14 cellular contexts compared by ENCODE assay signal in the genomic region with DNA sequence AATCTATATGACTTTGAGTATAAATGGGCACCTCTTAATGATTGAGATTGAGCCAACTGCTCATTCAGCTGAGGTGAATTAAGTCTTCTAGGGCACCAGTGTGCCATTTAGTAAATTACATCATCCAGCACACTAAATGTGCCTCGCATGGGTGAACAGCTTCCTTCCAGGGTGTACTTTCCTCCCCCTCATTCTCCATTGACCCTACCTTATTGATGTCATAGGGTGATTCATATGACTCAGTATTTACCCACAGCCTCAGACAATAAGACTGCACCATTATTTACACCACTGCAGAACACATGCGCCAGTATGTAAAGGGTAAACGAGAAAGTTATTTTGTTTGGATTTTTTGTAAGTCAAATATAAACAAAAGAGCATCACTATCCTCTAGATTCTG.
DNase-seq lines count a peak whose midpoint lies in the region; ATAC-seq and TF ChIP-seq lines count a peak whose summit lies in the region.
"Had no signal": no experiment of that assay in that cellular context is flagged by ENCODE, and none has a peak within 500 bp of the region (broad histone marks: within the 10 kb centered on the region; RNA-seq: fewer than 3 reads in every experiment).

No MANE protein-coding gene starts in this region.

- peak; percentile 34 for ATAC-seq in stimulated activated effector memory CD8-positive, alpha-beta T cell treated with anti-CD3 and anti-CD28 coated beads, Interleukin-12 subunit alpha, Interleukin-12 subunit beta, amount 100 ng/mL, for 72 hours
- no peak for ATAC-seq in GM19324 (IDR thresholded peaks at IDR 0.05; ENCODE audit: low FRiP score, unreplicated experiment)
- ATAC-seq: upper lobe of right lung had no signal

- no peak for TF ChIP-seq CTCF in Caco-2 (IDR thresholded peaks at IDR 0.05; ENCODE audit: insufficient read depth in 1 of 2, low read depth in 1 of 2, low read length in 1 of 2, severe bottlenecking in 1 of 2, unreplicated experiment in 1 of 2)

- DNase-seq in NCI-H2107 treated with DMSO at 0.1 percent for 48 hours (lab: John Stamatoyannopoulos, UW; ENCODE audit: unreplicated experiment) = peak; percentile 82
- DNase-seq in NCI-H2107 (lab: John Stamatoyannopoulos, UW) = no peak
- DNase-seq in NCI-H2227 (lab: John Stamatoyannopoulos, UW; ENCODE audit: unreplicated experiment) = peak; percentile 42
- DNase-seq in astrocyte of the hippocampus (ENCODE audit: low read depth, low spot score) = peak; percentile 30
- no peak for DNase-seq in stimulated activated effector memory CD8-positive, alpha-beta T cell treated with anti-CD3 and anti-CD28 coated beads, Interleukin-12 subunit alpha, Interleukin-12 subunit beta, amount 100 ng/mL, for 72 hours (ENCODE audit: low spot score in 2 of 2)
- DNase-seq in Caco-2 = no peak
- DNase-seq in NK-92 treated with Interleukin-12 subunit alpha and Interleukin-12 subunit beta, amount 100 ng/mL, for 24 hours (lab: John Stamatoyannopoulos, UW) = no peak
- DNase-seq: activated naive CD4-positive, alpha-beta T cell treated with anti-CD3 and anti-CD28 coated beads for 36 hours; HCEC 1CT; NCI-H1694 treated with DMSO at 0.1 percent for 48 hours; pancreas; stimulated activated CD8-positive, alpha-beta memory T cell treated with anti-CD3 and anti-CD28 coated beads, Interleukin-4, amount 100 ng/mL, for 48 hours; upper lobe of right lung had no signal

- no peak overlapping the region for H3K4me3 Mint-ChIP-seq in stimulated activated effector memory CD8-positive, alpha-beta T cell treated with anti-CD3 and anti-CD28 coated beads, Interleukin-12 subunit alpha, Interleukin-12 subunit beta, amount 100 ng/mL, for 72 hours
- H3K4me3 Mint-ChIP-seq in Caco-2 (ENCODE audit: unreplicated experiment) = no peak overlapping the region
- H3K4me3 Mint-ChIP-seq: activated naive CD4-positive, alpha-beta T cell treated with anti-CD3 and anti-CD28 coated beads for 36 hours had no signal

- POLR2A ChIA-PET in Caco-2 (lab: Charles Lee) = no interaction called here

- CTCF ChIA-PET in Caco-2 (lab: Charles Lee) = no interaction called here

- H3K9me3 Mint-ChIP-seq in stimulated activated effector memory CD8-positive, alpha-beta T cell treated with anti-CD3 and anti-CD28 coated beads, Interleukin-12 subunit alpha, Interleukin-12 subunit beta, amount 100 ng/mL, for 72 hours = no peaks in the 10 kb centered on the region
- no peaks in the 10 kb centered on the region for H3K9me3 Mint-ChIP-seq in Caco-2 (ENCODE audit: unreplicated experiment)
- H3K9me3 Mint-ChIP-seq: activated naive CD4-positive, alpha-beta T cell treated with anti-CD3 and anti-CD28 coated beads for 36 hours had no signal

- H3K9me3 ChIP-seq in Caco-2 = no peaks in the 10 kb centered on the region
- H3K9me3 ChIP-seq: pancreas, upper lobe of right lung had no signal

- H3K27ac Mint-ChIP-seq in stimulated activated effector memory CD8-positive, alpha-beta T cell treated with anti-CD3 and anti-CD28 coated beads, Interleukin-12 subunit alpha, Interleukin-12 subunit beta, amount 100 ng/mL, for 72 hours = no peak overlapping the region
- H3K27ac Mint-ChIP-seq in Caco-2 (ENCODE audit: unreplicated experiment) = no peak overlapping the region
- H3K27ac Mint-ChIP-seq: activated naive CD4-positive, alpha-beta T cell treated with anti-CD3 and anti-CD28 coated beads for 36 hours had no signal

- no peaks in the 10 kb centered on the region for H3K36me3 ChIP-seq in Caco-2 (ENCODE audit: control insufficient read depth, insufficient read depth, low read length)
- H3K36me3 ChIP-seq: pancreas, upper lobe of right lung had no signal

- no peaks in the 10 kb centered on the region for H3K4me1 ChIP-seq in Caco-2
- H3K4me1 ChIP-seq: pancreas, upper lobe of right lung had no signal

- no peaks in the 10 kb centered on the region for H3K27me3 ChIP-seq in Caco-2 (replicated peaks; ENCODE audit: control insufficient read depth, insufficient read depth, low read length)
- H3K27me3 ChIP-seq: pancreas, upper lobe of right lung had no signal

- H3K27me3 Mint-ChIP-seq in Caco-2 (ENCODE audit: insufficient read depth, unreplicated experiment) = peaks cover 2% of the 10 kb centered on the region

- H3K36me3 Mint-ChIP-seq in stimulated activated effector memory CD8-positive, alpha-beta T cell treated with anti-CD3 and anti-CD28 coated beads, Interleukin-12 subunit alpha, Interleukin-12 subunit beta, amount 100 ng/mL, for 72 hours = no peaks in the 10 kb centered on the region
- H3K36me3 Mint-ChIP-seq in Caco-2 (ENCODE audit: insufficient read depth, unreplicated experiment) = no peaks in the 10 kb centered on the region

- BruUV-seq in Caco-2 (replicated peaks; lab: Mats Ljungman, UMichigan) = no TSS peak

- H3K4me3 ChIP-seq in Caco-2 (ENCODE audit: low read depth, low read length) = no peak overlapping the region
- H3K4me3 ChIP-seq: pancreas, upper lobe of right lung had no signal

- intact Hi-C loops in Caco-2 (cut with micrococcal nuclease; ENCODE audit: unreplicated experiment) = no loop called here

- no peaks in the 10 kb centered on the region for H3K4me1 Mint-ChIP-seq in stimulated activated effector memory CD8-positive, alpha-beta T cell treated with anti-CD3 and anti-CD28 coated beads, Interleukin-12 subunit alpha, Interleukin-12 subunit beta, amount 100 ng/mL, for 72 hours
- no peaks in the 10 kb centered on the region for H3K4me1 Mint-ChIP-seq in Caco-2 (ENCODE audit: low read depth, unreplicated experiment)

Comparison
In these comparisons a context has a peak if more than half of its experiments do, and no peak if none do; other contexts are left out.
1. DNase-seq: peak in NCI-H2107 treated with DMSO at 0.1 percent for 48 hours (single experiment), NCI-H2227 (single experiment) and astrocyte of the hippocampus (single experiment); none in NCI-H2107 (single experiment), stimulated activated effector memory CD8-positive, alpha-beta T cell treated with anti-CD3 and anti-CD28 coated beads, Interleukin-12 subunit alpha, Interleukin-12 subunit beta, amount 100 ng/mL, for 72 hours (0 of 2), Caco-2 (0 of 2) and NK-92 treated with Interleukin-12 subunit alpha and Interleukin-12 subunit beta, amount 100 ng/mL, for 24 hours (single experiment).